8 cellular contexts compared by ENCODE assay signal in the genomic region with DNA sequence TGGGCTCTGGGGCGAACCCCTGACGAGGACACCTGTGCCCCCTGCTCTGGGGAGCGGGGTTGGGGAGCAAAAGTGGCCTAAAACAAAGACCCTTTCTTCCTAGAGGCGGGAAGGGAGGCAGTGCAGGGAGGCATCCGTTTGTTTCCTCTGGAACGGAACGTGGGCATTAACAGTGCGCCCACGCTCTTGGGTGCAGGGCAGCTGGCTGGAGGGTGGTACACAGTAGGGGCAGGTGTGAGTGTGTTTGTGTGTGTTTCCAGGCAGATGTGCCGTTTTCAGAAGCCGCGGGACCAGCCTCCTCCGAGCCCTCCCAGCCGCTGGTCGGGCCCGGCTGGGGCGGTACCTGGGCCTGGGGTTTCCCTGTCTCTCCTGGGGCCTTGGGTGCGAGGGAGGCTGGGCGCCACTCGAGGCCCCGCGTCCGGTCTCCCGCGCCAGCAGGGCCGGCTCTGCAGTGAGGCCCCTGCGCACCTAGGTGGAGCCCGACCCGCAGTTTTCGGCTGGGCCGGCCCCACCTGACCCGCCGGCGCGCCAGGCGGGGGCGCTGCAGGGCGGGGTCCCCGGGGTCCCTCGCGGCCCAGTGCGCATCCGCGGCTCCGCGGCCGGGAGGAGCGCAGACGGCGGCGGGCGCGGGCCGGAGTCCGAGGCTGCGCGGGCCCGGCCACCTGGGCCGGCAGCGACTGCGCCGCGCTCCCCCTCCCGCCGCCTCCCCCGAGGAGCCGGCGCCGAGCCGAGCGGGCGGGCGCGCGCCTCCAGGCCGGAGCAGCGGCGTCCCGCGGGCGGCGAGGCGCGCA.
DNase-seq lines count a peak whose midpoint lies in the region; ATAC-seq and FAIRE-seq lines count a peak whose summit lies in the region.

No MANE protein-coding gene starts in this region.

- FAIRE-seq in GM19239 (lab: Jason Lieb, UNC) = no peak

- CTCF ChIA-PET in activated CD4-positive, alpha-beta memory T cell treated with anti-CD3 and anti-CD28 coated beads for 36 hours (lab: Charles Lee) = no interaction called here

- intact Hi-C loops in activated CD4-positive, alpha-beta memory T cell treated with anti-CD3 and anti-CD28 coated beads for 36 hours (cut with micrococcal nuclease) = no loop called here

- DNase-seq in ACHN (peak; percentile 15), GM19239 (ENCODE audit: insufficient read length, low spot score) (peak; percentile 68), hypothalamus (lab: John Stamatoyannopoulos, UW) (peak in 39 of 51 donors; percentile 13 to 80 (median 43))
- DNase-seq in activated CD4-positive, alpha-beta memory T cell treated with anti-CD3 and anti-CD28 coated beads for 36 hours = peak; percentile 40
- DNase-seq in stimulated activated CD4-positive, alpha-beta T cell treated with anti-CD3 and anti-CD28 coated beads, TNF-alpha, amount 100 ng/mL, for 48 hours (ENCODE audit: low read depth in 3 of 3) = peak; percentile 1 to 24 (median 6)

- H3K4me3 Mint-ChIP-seq in activated CD4-positive, alpha-beta memory T cell treated with anti-CD3 and anti-CD28 coated beads for 36 hours = no peak overlapping the region

- no peak overlapping the region for H3K27ac Mint-ChIP-seq in activated CD4-positive, alpha-beta memory T cell treated with anti-CD3 and anti-CD28 coated beads for 36 hours

- POLR2A ChIA-PET in activated CD4-positive, alpha-beta memory T cell treated with anti-CD3 and anti-CD28 coated beads for 36 hours (lab: Charles Lee) = no interaction called here

- in situ Hi-C loops in ACHN (cut with HindIII; ENCODE audit: low pct_ligation_motif_present, low pct_unique_long_range_greater_than_20kb, low sequenced_read_pairs) = no loop called here

- peaks cover 2% of the 10 kb centered on the region for H3K4me1 Mint-ChIP-seq in activated CD4-positive, alpha-beta memory T cell treated with anti-CD3 and anti-CD28 coated beads for 36 hours (ENCODE audit: low read depth)

- peaks cover 19% of the 10 kb centered on the region for H3K9me3 Mint-ChIP-seq in activated CD4-positive, alpha-beta memory T cell treated with anti-CD3 and anti-CD28 coated beads for 36 hours

- peaks cover 26% of the 10 kb centered on the region for H3K27me3 Mint-ChIP-seq in activated CD4-positive, alpha-beta memory T cell treated with anti-CD3 and anti-CD28 coated beads for 36 hours

- H3K36me3 Mint-ChIP-seq in activated CD4-positive, alpha-beta memory T cell treated with anti-CD3 and anti-CD28 coated beads for 36 hours = peaks cover 7% of the 10 kb centered on the region

- no peak for ATAC-seq in HG03025 (IDR thresholded peaks at IDR 0.05; ENCODE audit: low FRiP score, unreplicated experiment)
- no peak for ATAC-seq in GM21825 (IDR thresholded peaks at IDR 0.05; ENCODE audit: unreplicated experiment)
- no peak for ATAC-seq in HG02588 (IDR thresholded peaks at IDR 0.05; ENCODE audit: unreplicated experiment)

Comparison
In these comparisons a context has a peak if more than half of its experiments do, and no peak if none do; other contexts are left out.
1. DNase-seq: peak in every context shown above with its lines; median percentile 68 in GM19239; 43 in hypothalamus; 40 in activated CD4-positive, alpha-beta memory T cell treated with anti-CD3 and anti-CD28 coated beads for 36 hours; 15 in ACHN; 6 in stimulated activated CD4-positive, alpha-beta T cell treated with anti-CD3 and anti-CD28 coated beads, TNF-alpha, amount 100 ng/mL, for 48 hours.